Comparison of ENCODE assay signal across 19 cellular contexts in the genomic region with DNA sequence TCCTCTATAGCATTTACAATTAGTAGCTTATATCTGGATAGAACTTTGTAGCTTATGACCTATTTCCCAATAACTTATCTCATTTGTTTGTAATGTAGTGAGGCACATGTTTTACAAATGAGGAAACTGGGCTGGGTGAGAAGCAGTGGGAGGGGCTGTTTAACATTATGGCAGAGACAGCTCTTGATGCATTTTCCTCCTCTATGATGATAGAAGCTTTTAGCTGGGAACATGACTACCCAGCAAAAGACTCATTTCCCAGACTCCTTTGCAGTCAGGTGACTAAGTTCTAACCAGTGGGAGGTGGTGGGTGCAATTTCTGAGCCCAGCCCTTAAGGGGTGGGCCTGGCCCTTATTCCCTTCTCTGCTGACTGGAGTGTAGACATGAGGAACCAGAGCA.
DNase-seq lines count a peak whose midpoint lies in the region; ATAC-seq and TF ChIP-seq lines count a peak whose summit lies in the region.
"Had no signal": no experiment of that assay in that cellular context is flagged by ENCODE, and none has a peak within 500 bp of the region (broad histone marks: within the 10 kb centered on the region; RNA-seq: fewer than 3 reads in every experiment).

No MANE protein-coding gene starts in this region.

- no peak overlapping the region for H3K4me3 Mint-ChIP-seq in dendritic cell treated with granulocyte-macrophage colony-stimulating factor and Interleukin-4, amounts not matched to agents 40 ng/mL and 50 ng/mL, for 4 days
- H3K4me3 Mint-ChIP-seq: CD8-positive, alpha-beta memory T cell; mesothelial cell of epicardium had no signal

- H3K4me1 ChIP-seq in left lung = no peaks in the 10 kb centered on the region

- H3K27ac Mint-ChIP-seq in dendritic cell treated with granulocyte-macrophage colony-stimulating factor and Interleukin-4, amounts not matched to agents 40 ng/mL and 50 ng/mL, for 4 days = peak overlapping the region; percentile 17
- H3K27ac Mint-ChIP-seq: activated T-helper 2 cell treated with anti-CD3 and anti-CD28 coated beads, Interferon-gamma antibody, Interleukin-2, Interleukin-4, amounts not matched to agents 10 μg/mL and 5 μg/mL and 100 μg/mL, durations not matched to agents 14 hours and 24 hours and 36 hours; CD8-positive, alpha-beta memory T cell; mesothelial cell of epicardium had no signal

- no peaks in the 10 kb centered on the region for H3K36me3 Mint-ChIP-seq in dendritic cell treated with granulocyte-macrophage colony-stimulating factor and Interleukin-4, amounts not matched to agents 40 ng/mL and 50 ng/mL, for 4 days (ENCODE audit: low read depth)
- H3K36me3 Mint-ChIP-seq: CD8-positive, alpha-beta memory T cell; mesothelial cell of epicardium had no signal

- no peaks in the 10 kb centered on the region for H3K36me3 ChIP-seq in left lung
- H3K36me3 ChIP-seq: heart right ventricle had no signal

- H3K4me3 ChIP-seq in NB4 (ENCODE audit: low read depth, low read length) (no peak overlapping the region), left lung (no peak overlapping the region)
- H3K4me3 ChIP-seq: heart right ventricle had no signal

- intact Hi-C loops in dendritic cell treated with granulocyte-macrophage colony-stimulating factor and Interleukin-4, amounts not matched to agents 40 ng/mL and 50 ng/mL, for 4 days (cut with micrococcal nuclease) = no loop called here
- intact Hi-C loops in left lung (cut with DNase I) = no loop called here

- H3K27ac ChIP-seq in left lung = no peak overlapping the region
- H3K27ac ChIP-seq: heart right ventricle, KMS-11 had no signal

- H3K9me3 ChIP-seq in left lung = no peaks in the 10 kb centered on the region

- TF ChIP-seq POLR2A in NB4 (IDR thresholded peaks at IDR 0.05; ENCODE audit: extremely low read depth, insufficient read length) = no peak

- no peaks in the 10 kb centered on the region for H3K27me3 Mint-ChIP-seq in dendritic cell treated with granulocyte-macrophage colony-stimulating factor and Interleukin-4, amounts not matched to agents 40 ng/mL and 50 ng/mL, for 4 days

- H3K4me1 Mint-ChIP-seq in dendritic cell treated with granulocyte-macrophage colony-stimulating factor and Interleukin-4, amounts not matched to agents 40 ng/mL and 50 ng/mL, for 4 days (ENCODE audit: low read depth) = peaks cover 27% of the 10 kb centered on the region
- H3K4me1 Mint-ChIP-seq: CD8-positive, alpha-beta memory T cell had no signal

- H3K27me3 ChIP-seq in left lung = no peaks in the 10 kb centered on the region

- TF ChIP-seq CTCF in NB4 (IDR thresholded peaks at IDR 0.05; ENCODE audit: low read depth, low read length) (no peak), left lung (IDR thresholded peaks at IDR 0.05) (no peak), omental fat pad (IDR thresholded peaks at IDR 0.05) (no peak)

- DNase-seq in AML-193 (lab: John Stamatoyannopoulos, UW) (peak; percentile 35 to 56), NB4 (ENCODE audit: low read depth) (peak; percentile 46), left lung (no peak), omental fat pad (ENCODE audit: low spot score) (no peak), NCI-H1092 (lab: John Stamatoyannopoulos, UW) (no peak)
- DNase-seq: activated CD4-positive, alpha-beta T cell treated with anti-CD3 and anti-CD28 coated beads for 48 hours; CD8-positive, alpha-beta memory T cell; heart right ventricle; NCI-H1105 treated with DMSO at 0.1 percent for 48 hours; NCI-H2107; NCI-H510A treated with DMSO at 0.1 percent for 48 hours; substantia nigra had no signal

- H3K9me3 Mint-ChIP-seq in dendritic cell treated with granulocyte-macrophage colony-stimulating factor and Interleukin-4, amounts not matched to agents 40 ng/mL and 50 ng/mL, for 4 days = peaks cover 15% of the 10 kb centered on the region
- H3K9me3 Mint-ChIP-seq: activated T-helper 2 cell treated with anti-CD3 and anti-CD28 coated beads, Interferon-gamma antibody, Interleukin-2, Interleukin-4, amounts not matched to agents 10 μg/mL and 5 μg/mL and 100 μg/mL, durations not matched to agents 14 hours and 24 hours and 36 hours had no signal

- peak; percentile 49 for ATAC-seq in left lung
- no peak for ATAC-seq in HG02870 (IDR thresholded peaks at IDR 0.05; ENCODE audit: unreplicated experiment)
- ATAC-seq in omental fat pad (ENCODE audit: low FRiP score) = no peak
- no peak for ATAC-seq in GM21360 (IDR thresholded peaks at IDR 0.05; ENCODE audit: unreplicated experiment)
- ATAC-seq: heart right ventricle, Right ventricle myocardium inferior had no signal

Comparison
In these comparisons a context has a peak if more than half of its experiments do, and no peak if none do; other contexts are left out.
1. DNase-seq: peak in AML-193 (2 of 2) and NB4 (single experiment); none in left lung (0 of 2), omental fat pad (single experiment) and NCI-H1092 (single experiment).